Comparison of ENCODE assay signal across 28 cellular contexts in genomic region chr4:129179276-129179675, GRCh38.
"Had no signal": no experiment of that assay in that cellular context is flagged by ENCODE, and none has a peak within 500 bp of the region (broad histone marks: within the 10 kb centered on the region; RNA-seq: fewer than 3 reads in every experiment).

No MANE protein-coding gene starts in this region.

- H3K4me3 Mint-ChIP-seq: activated naive CD4-positive, alpha-beta T cell treated with anti-CD3 and anti-CD28 coated beads for 36 hours; activated naive CD8-positive, alpha-beta T cell treated with anti-CD3 and anti-CD28 coated beads for 36 hours; brain; naive B cell; T-helper 1 cell treated with Interleukin-12 subunit alpha and Interleukin-12 subunit beta and Interleukin-4 antibody, amounts not matched to agents 30 μg/mL and 1 μg/mL, for 36 hours had no signal

- H3K4me3 ChIP-seq: ascending aorta, esophagus squamous epithelium, gastrocnemius medialis, hepatocyte, right lobe of liver, tibial nerve had no signal

- DNase-seq: activated CD4-positive, alpha-beta T cell treated with anti-CD3 and anti-CD28 coated beads for 48 hours; activated CD4-positive, alpha-beta T cell treated with anti-CD3 and anti-CD28 coated beads, Interleukin-2, amount 50 U/mL, for 48 hours; activated CD8-positive, alpha-beta memory T cell treated with anti-CD3 and anti-CD28 coated beads for 24 hours; activated effector memory CD4-positive, alpha-beta T cell treated with anti-CD3 and anti-CD28 coated beads, Interleukin-2, amount 50 U/mL, for 16 hours; activated naive CD4-positive, alpha-beta T cell treated with anti-CD3 and anti-CD28 coated beads for 36 hours; activated naive CD8-positive, alpha-beta T cell treated with anti-CD3 and anti-CD28 coated beads for 36 hours; central memory CD4-positive, alpha-beta T cell; dermis blood vessel endothelial cell; effector CD4-positive, alpha-beta T cell; esophagus squamous epithelium; gastrocnemius medialis; islet precursor cell; left colon; mammary epithelial cell; naive B cell; nucleus accumbens; right lobe of liver; stimulated activated CD4-positive, alpha-beta T cell treated with anti-CD3 and anti-CD28 coated beads, Interleukin-2, amount 100 ng/mL, for 48 hours; stimulated activated naive CD4-positive, alpha-beta T cell treated with Interleukin-2 at 50 U/mL for 16 hours; T-helper 9 cell had no signal

- H3K27ac Mint-ChIP-seq: activated naive CD4-positive, alpha-beta T cell treated with anti-CD3 and anti-CD28 coated beads for 36 hours; activated naive CD8-positive, alpha-beta T cell treated with anti-CD3 and anti-CD28 coated beads for 36 hours; brain; naive B cell; T-helper 1 cell treated with Interleukin-12 subunit alpha and Interleukin-12 subunit beta and Interleukin-4 antibody, amounts not matched to agents 30 μg/mL and 1 μg/mL, for 36 hours had no signal

- H3K4me1 ChIP-seq: ascending aorta, esophagus squamous epithelium, gastrocnemius medialis, parathyroid adenoma, right lobe of liver, tibial nerve had no signal

- H3K27ac ChIP-seq: ascending aorta, epithelial cell of prostate, esophagus squamous epithelium, gastrocnemius medialis, hepatocyte, parathyroid adenoma, right lobe of liver, tibial nerve, VCaP had no signal

- H3K36me3 ChIP-seq: ascending aorta, esophagus squamous epithelium, gastrocnemius medialis, right lobe of liver, tibial nerve had no signal

- H3K36me3 Mint-ChIP-seq: activated naive CD8-positive, alpha-beta T cell treated with anti-CD3 and anti-CD28 coated beads for 36 hours; brain; naive B cell had no signal

- H3K27me3 Mint-ChIP-seq: brain had no signal

- H3K4me1 Mint-ChIP-seq: activated naive CD8-positive, alpha-beta T cell treated with anti-CD3 and anti-CD28 coated beads for 36 hours; naive B cell had no signal

- H3K9me3 Mint-ChIP-seq: activated naive CD4-positive, alpha-beta T cell treated with anti-CD3 and anti-CD28 coated beads for 36 hours; activated naive CD8-positive, alpha-beta T cell treated with anti-CD3 and anti-CD28 coated beads for 36 hours; T-helper 1 cell treated with Interleukin-12 subunit alpha and Interleukin-12 subunit beta and Interleukin-4 antibody, amounts not matched to agents 30 μg/mL and 1 μg/mL, for 36 hours had no signal

- H3K27me3 ChIP-seq: ascending aorta, esophagus squamous epithelium, gastrocnemius medialis, hepatocyte, right lobe of liver, tibial nerve had no signal

- H3K9me3 ChIP-seq: esophagus squamous epithelium, gastrocnemius medialis, right lobe of liver, tibial nerve had no signal
